In genomic region chr10:62805139-62806092, GRCh38 we compare ENCODE assay signal across 8 cellular contexts. TPM values are rescaled to one million over a fixed set of nuclear protein-coding genes. Genes with fewer than 3 reads are reported as not detected.
DNase-seq lines count a peak whose midpoint lies in the region; TF ChIP-seq lines count a peak whose summit lies in the region.

No MANE protein-coding gene starts in this region.

- H3K36me3 Mint-ChIP-seq in activated naive CD8-positive, alpha-beta T cell treated with anti-CD3 and anti-CD28 coated beads for 36 hours = peaks cover 37% of the 10 kb centered on the region

- H3K27ac ChIP-seq in left ventricle myocardium inferior (replicated peaks) (peak overlapping the region; percentile 97), rectal smooth muscle tissue (ENCODE audit: low read depth, low read length) (peak overlapping the region; percentile 97)

- H3K4me3 Mint-ChIP-seq in activated naive CD8-positive, alpha-beta T cell treated with anti-CD3 and anti-CD28 coated beads for 36 hours = peak overlapping the region; percentile 94

- peaks cover 47% of the 10 kb centered on the region for H3K4me1 Mint-ChIP-seq in activated naive CD8-positive, alpha-beta T cell treated with anti-CD3 and anti-CD28 coated beads for 36 hours

- H3K9me3 Mint-ChIP-seq in activated naive CD8-positive, alpha-beta T cell treated with anti-CD3 and anti-CD28 coated beads for 36 hours = no peaks in the 10 kb centered on the region

- peak overlapping the region; percentile 91 for H3K27ac Mint-ChIP-seq in activated naive CD8-positive, alpha-beta T cell treated with anti-CD3 and anti-CD28 coated beads for 36 hours

- H3K27me3 Mint-ChIP-seq in activated naive CD8-positive, alpha-beta T cell treated with anti-CD3 and anti-CD28 coated beads for 36 hours = no peaks in the 10 kb centered on the region

- TF ChIP-seq CTCF in HFF-Myc (IDR thresholded peaks at IDR 0.05; ENCODE audit: low read depth, low read length, missing control alignments) (no peak), left ventricle myocardium inferior (IDR thresholded peaks at IDR 0.05; ENCODE audit: borderline replicate concordance) (no peak)

- no peaks in the 10 kb centered on the region for H3K9me3 ChIP-seq in left ventricle myocardium inferior (replicated peaks)

- H3K4me1 ChIP-seq in left ventricle myocardium inferior (peaks cover 49% of the 10 kb centered on the region), rectal smooth muscle tissue (ENCODE audit: control insufficient read depth, insufficient read depth, low read length) (peaks cover 20% of the 10 kb centered on the region)

- intact Hi-C loops in left ventricle myocardium inferior (cut with micrococcal nuclease) = no loop called here

- DNase-seq in NCI-H1417 (lab: John Stamatoyannopoulos, UW) = peak; percentile 23 to 78 (median 27)
- no peak for DNase-seq in NCI-H1417 treated with DMSO at 0.1 percent for 48 hours (lab: John Stamatoyannopoulos, UW)
- DNase-seq in HFF-Myc (ENCODE audit: extremely low read depth, low read depth) = no peak
- peak; percentile 39 for DNase-seq in NCI-H146 treated with DMSO at 0.1 percent for 48 hours (lab: John Stamatoyannopoulos, UW; ENCODE audit: unreplicated experiment)
- DNase-seq in activated naive CD8-positive, alpha-beta T cell treated with anti-CD3 and anti-CD28 coated beads for 36 hours = peak; percentile 16
- DNase-seq in left ventricle myocardium inferior = no peak
- no peak for DNase-seq in NCI-H128 (lab: John Stamatoyannopoulos, UW; ENCODE audit: unreplicated experiment)

- H3K4me3 ChIP-seq in HFF-Myc (replicated peaks; ENCODE audit: low read depth, low read length) = peak overlapping the region; percentile 62
- peak overlapping the region; percentile 81 for H3K4me3 ChIP-seq in left ventricle myocardium inferior
- H3K4me3 ChIP-seq in rectal smooth muscle tissue (ENCODE audit: low read length) = peak overlapping the region; percentile 96

- peak overlapping the region; percentile 60 for H3K9ac ChIP-seq in rectal smooth muscle tissue (ENCODE audit: low read length)

- no peaks in the 10 kb centered on the region for H3K27me3 ChIP-seq in left ventricle myocardium inferior (ENCODE audit: low read depth)
- no peaks in the 10 kb centered on the region for H3K27me3 ChIP-seq in rectal smooth muscle tissue (ENCODE audit: control insufficient read depth, insufficient read depth, low read length)

- no peaks in the 10 kb centered on the region for H3K36me3 ChIP-seq in left ventricle myocardium inferior
- H3K36me3 ChIP-seq in rectal smooth muscle tissue (ENCODE audit: control insufficient read depth, insufficient read depth, low read length) = no peaks in the 10 kb centered on the region

RNA-seq across cellular contexts. Expression of gene ADO, which starts 0.9 kb away (rescaled TPM):
- total RNA-seq in activated naive CD8-positive, alpha-beta T cell treated with anti-CD3 and anti-CD28 coated beads for 36 hours = 10 to 100 TPM; 22.5 to 23.3 TPM
- 18.9 TPM for total RNA-seq in left ventricle myocardium inferior

RNA-seq across cellular contexts. Expression of gene EGR2, which starts 10.8 kb away (rescaled TPM):
- 10 to 100 TPM; 52.1 to 53.2 TPM for total RNA-seq in activated naive CD8-positive, alpha-beta T cell treated with anti-CD3 and anti-CD28 coated beads for 36 hours
- total RNA-seq in left ventricle myocardium inferior = 0.52 TPM

Comparison
In these comparisons a context has a peak if more than half of its experiments do, and no peak if none do; other contexts are left out.
1. DNase-seq: peak in NCI-H1417 (3 of 3), NCI-H146 treated with DMSO at 0.1 percent for 48 hours (single experiment) and activated naive CD8-positive, alpha-beta T cell treated with anti-CD3 and anti-CD28 coated beads for 36 hours (single experiment); none in NCI-H1417 treated with DMSO at 0.1 percent for 48 hours (single experiment), HFF-Myc (single experiment), left ventricle myocardium inferior (single experiment) and NCI-H128 (single experiment).
2. RNA of gene EGR2, which starts 10.8 kb away (total RNA-seq): 52.1 to 53.2 TPM in activated naive CD8-positive, alpha-beta T cell treated with anti-CD3 and anti-CD28 coated beads for 36 hours; 0.52 TPM in left ventricle myocardium inferior (single experiment); every median in the first group is over 10 times any median in the second.
3. Peak in every context shown above with its lines, with median percentiles within 50 percentile points of each other: H3K4me3 ChIP-seq.